ENCODE assay signal across 8 cellular contexts in the genomic region with DNA sequence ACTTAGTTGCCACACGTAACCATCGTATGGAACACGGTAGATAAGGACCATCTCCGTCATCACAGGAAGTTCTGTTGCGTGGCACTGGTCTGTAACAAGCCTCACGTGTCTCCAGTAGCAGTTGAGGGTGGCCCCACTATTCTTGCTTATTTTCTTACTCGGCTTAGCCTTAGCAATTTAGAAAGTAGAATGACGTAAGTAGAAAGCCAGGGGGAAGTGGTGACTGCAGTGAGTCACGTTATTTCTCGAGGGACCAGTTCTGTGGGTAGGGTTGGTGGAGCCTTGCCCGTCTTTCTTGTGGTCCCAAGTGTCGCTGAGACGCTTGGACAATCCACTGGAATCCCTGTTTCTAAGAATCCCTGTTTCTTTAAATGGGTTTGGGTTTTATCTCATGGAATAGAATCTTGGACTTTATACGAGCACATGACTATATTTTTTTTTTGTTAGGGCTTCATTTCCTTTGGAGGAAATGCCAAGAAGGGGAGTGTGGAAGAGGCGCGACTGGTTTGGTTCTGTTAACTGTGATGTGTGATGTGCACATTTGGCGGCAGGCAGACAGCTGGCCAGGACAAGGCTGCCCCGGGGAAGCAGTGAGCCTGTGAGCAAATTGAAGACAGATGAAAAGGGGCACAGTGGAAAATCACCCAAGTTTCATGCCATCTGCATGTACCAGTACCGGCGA.
DNase-seq lines count a peak whose midpoint lies in the region; ATAC-seq lines count a peak whose summit lies in the region.

No MANE protein-coding gene starts in this region.

- in situ Hi-C loops in SK-MEL-5 (cut with HindIII; ENCODE audit: low pct_unique_long_range_greater_than_20kb, low sequenced_read_pairs): no loop called here

- ATAC-seq in GM18519 (IDR thresholded peaks at IDR 0.05; ENCODE audit: low FRiP score, unreplicated experiment) (peak; percentile 79), HG03025 (IDR thresholded peaks at IDR 0.05; ENCODE audit: low FRiP score, unreplicated experiment) (peak; percentile 82), left cardiac atrium (peak; percentile 71 to 87)

- intact Hi-C loops in left cardiac atrium (cut with DNase I): loop anchor here in 1 of 2 donors (10.0 kb wide), 2 partner anchors 97 to 133 kb away; partner anchors contain the start of gene CABLES1

- DNase-seq in SK-MEL-5 (ENCODE audit: low read depth, low spot score): peak; percentile 81
- DNase-seq in activated naive CD4-positive, alpha-beta T cell treated with anti-CD3 and anti-CD28 coated beads, Interleukin-2, amount 50 U/mL, for 16 hours: peak; percentile 58
- DNase-seq in left cardiac atrium: peak; percentile 75
- peak; percentile 54 for DNase-seq in stimulated activated CD4-positive, alpha-beta T cell treated with anti-CD3 and anti-CD28 coated beads, Interleukin-4, amount 100 ng/mL, for 1 hour
- DNase-seq in SW 1271 (lab: John Stamatoyannopoulos, UW): no peak
- DNase-seq in NCI-H69 (lab: John Stamatoyannopoulos, UW): no peak

Comparison
In these comparisons a context has a peak if more than half of its experiments do, and no peak if none do; other contexts are left out.
1. DNase-seq: peak in SK-MEL-5 (single experiment), activated naive CD4-positive, alpha-beta T cell treated with anti-CD3 and anti-CD28 coated beads, Interleukin-2, amount 50 U/mL, for 16 hours (single experiment), left cardiac atrium (single experiment) and stimulated activated CD4-positive, alpha-beta T cell treated with anti-CD3 and anti-CD28 coated beads, Interleukin-4, amount 100 ng/mL, for 1 hour (single experiment); none in SW 1271 (0 of 2) and NCI-H69 (single experiment).
2. Peak in every context shown above with its lines, with median percentiles within 50 percentile points of each other: ATAC-seq.